11 cellular contexts compared by ENCODE assay signal in genomic region chr5:58496488-58496887, GRCh38. TPM values are rescaled to one million over a fixed set of nuclear protein-coding genes. Genes with fewer than 3 reads are reported as not detected.
DNase-seq lines count a peak whose midpoint lies in the region; ATAC-seq and TF ChIP-seq lines count a peak whose summit lies in the region.
"Had no signal": no experiment of that assay in that cellular context is flagged by ENCODE, and none has a peak within 500 bp of the region (broad histone marks: within the 10 kb centered on the region; RNA-seq: fewer than 3 reads in every experiment).

No MANE protein-coding gene starts in this region.

- no peak overlapping the region for H3K14ac ChIP-seq in trophoblast cell (ENCODE audit: low read length)

- WGBS in trophoblast cell (ENCODE audit: extremely low coverage, insufficient coverage, insufficient read length): no CpG with 5 or more reads among the region's 3 CpGs

- H2BK120ac ChIP-seq in trophoblast cell (ENCODE audit: insufficient read depth, low read length, poor library complexity): no peak overlapping the region

- no peak overlapping the region for H3K23ac ChIP-seq in trophoblast cell (ENCODE audit: low read length)

- H2BK5ac ChIP-seq in trophoblast cell (ENCODE audit: low read depth, low read length, poor library complexity): no peak overlapping the region

- H4K8ac ChIP-seq in trophoblast cell (ENCODE audit: low read depth, low read length): no peak overlapping the region

- H3K9me3 ChIP-seq in trophoblast cell (ENCODE audit: insufficient read depth, low read depth, low read length): no peaks in the 10 kb centered on the region
- H3K9me3 ChIP-seq: SJCRH30 had no signal

- no peak overlapping the region for H4K12ac ChIP-seq in trophoblast cell (ENCODE audit: low read depth, low read length)

- no peak overlapping the region for H3K4me2 ChIP-seq in trophoblast cell (ENCODE audit: low read length)

- no peak overlapping the region for H2AFZ ChIP-seq in trophoblast cell (ENCODE audit: insufficient read depth, low read length, poor library complexity)

- no peaks in the 10 kb centered on the region for H3K27me3 ChIP-seq in trophoblast cell (ENCODE audit: insufficient read depth, low read length)
- H3K27me3 ChIP-seq: SJCRH30 had no signal

- H4K91ac ChIP-seq in trophoblast cell (ENCODE audit: low read depth, low read length): no peak overlapping the region

- peak; percentile 30 for TF ChIP-seq CTCF in GM12865 (IDR thresholded peaks at IDR 0.05; ENCODE audit: insufficient read depth, low read depth, low read length, missing control alignments)
- TF ChIP-seq CTCF in LNCAP (IDR thresholded peaks at IDR 0.05): peak; percentile 46; the same call in 1 of the 2 replicates
- peak; percentile 42 for TF ChIP-seq CTCF in choroid plexus epithelial cell (conservative IDR thresholded peaks at IDR 0.05; ENCODE audit: low read depth, low read length)

- H3K79me2 ChIP-seq in trophoblast cell (ENCODE audit: control insufficient read depth, insufficient read depth, low read length, poor library complexity): no peaks in the 10 kb centered on the region

- DNase-seq in GM12865 (ENCODE audit: low read depth) (no peak), choroid plexus epithelial cell (ENCODE audit: low read depth) (no peak), trophoblast cell (no peak)
- DNase-seq: NCI-H2227 treated with DMSO at 0.1 percent for 48 hours; stimulated activated naive CD4-positive, alpha-beta T cell had no signal

- no peaks in the 10 kb centered on the region for H3K79me1 ChIP-seq in trophoblast cell (ENCODE audit: low read length)

- H3K4me3 ChIP-seq in GM12865 (ENCODE audit: low read depth, low read length): no peak overlapping the region
- H3K4me3 ChIP-seq in choroid plexus epithelial cell (ENCODE audit: low read depth, low read length): no peak overlapping the region
- no peak overlapping the region for H3K4me3 ChIP-seq in trophoblast cell (ENCODE audit: low read depth, low read length)
- H3K4me3 ChIP-seq: SJCRH30 had no signal

- H2BK12ac ChIP-seq in trophoblast cell (ENCODE audit: low read length): no peak overlapping the region

- H3K27ac ChIP-seq in trophoblast cell (ENCODE audit: low read depth, low read length): no peak overlapping the region
- H3K27ac ChIP-seq: SJCRH30 had no signal

- no peak overlapping the region for H3K18ac ChIP-seq in trophoblast cell (ENCODE audit: low read length)

- no peak overlapping the region for H3K4ac ChIP-seq in trophoblast cell (ENCODE audit: low read depth, low read length)

- peak overlapping the region; percentile 45 for H3K9ac ChIP-seq in trophoblast cell (ENCODE audit: low read length)

- H2AK5ac ChIP-seq in trophoblast cell (ENCODE audit: low read length): no peak overlapping the region

- H3K36me3 ChIP-seq in trophoblast cell (ENCODE audit: control insufficient read depth in 1 of 2, insufficient read depth in 2 of 2, low read length in 2 of 2): no peaks in the 10 kb centered on the region
- H3K36me3 ChIP-seq: SJCRH30 had no signal

- ATAC-seq in HG03175 (IDR thresholded peaks at IDR 0.05; ENCODE audit: unreplicated experiment): no peak
- ATAC-seq in HG03378 (IDR thresholded peaks at IDR 0.05; ENCODE audit: unreplicated experiment): no peak
- ATAC-seq in GM19035 (IDR thresholded peaks at IDR 0.05; ENCODE audit: unreplicated experiment): no peak

- H3K4me1 ChIP-seq in trophoblast cell (ENCODE audit: control insufficient read depth in 1 of 2, insufficient read depth in 2 of 2, low read length in 2 of 2): no peaks in the 10 kb centered on the region
- H3K4me1 ChIP-seq: SJCRH30 had no signal

RNA-seq across cellular contexts. Expression of gene GAPT, which starts 5.3 kb away (rescaled TPM):
- not detected in 2 replicates for polyA plus RNA-seq in trophoblast cell (2013)
- polyA plus RNA-seq: neural cell had no signal

RNA-seq across cellular contexts. Expression of gene PLK2, which starts 36.6 kb away (rescaled TPM):
- 132 and 133 TPM in 2 replicates for polyA plus RNA-seq in trophoblast cell (2013)
